In the genomic region with DNA sequence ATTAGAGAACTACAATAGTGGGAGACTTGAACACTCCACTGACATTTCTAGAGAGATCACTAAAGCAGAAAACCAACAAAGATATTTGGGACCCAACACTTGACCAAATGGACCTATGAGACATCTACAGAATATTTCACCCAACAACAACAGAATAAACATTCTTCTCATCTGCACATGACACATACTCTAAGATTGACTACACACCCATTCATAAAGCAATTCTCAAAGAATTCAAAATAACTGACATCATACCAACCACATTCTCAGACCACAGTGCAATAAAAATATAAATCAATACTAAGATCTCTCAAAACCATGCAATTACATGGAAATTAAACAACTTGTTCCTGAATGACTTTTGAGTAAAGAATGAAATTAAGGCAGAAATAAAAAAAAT, we compare ENCODE assay signal across 13 cellular contexts.
DNase-seq lines count a peak whose midpoint lies in the region; ATAC-seq and TF ChIP-seq lines count a peak whose summit lies in the region.
"Had no signal": no experiment of that assay in that cellular context is flagged by ENCODE, and none has a peak within 500 bp of the region (broad histone marks: within the 10 kb centered on the region; RNA-seq: fewer than 3 reads in every experiment).

No MANE protein-coding gene starts in this region.

- peaks cover 15% of the 10 kb centered on the region for H3K4me1 Mint-ChIP-seq in activated T-cell treated with anti-CD3 and anti-CD28 coated beads, Interleukin-2, amount 50 U/mL, for 72 hours (ENCODE audit: low read depth)
- peaks cover 9% of the 10 kb centered on the region for H3K4me1 Mint-ChIP-seq in activated CD4-positive, alpha-beta memory T cell treated with anti-CD3 and anti-CD28 coated beads, Interleukin-2, amount 10 ng/mL, durations not matched to agents 7 days and 5 days
- no peaks in the 10 kb centered on the region for H3K4me1 Mint-ChIP-seq in CD8-positive, alpha-beta T cell (ENCODE audit: low read depth)
- no peaks in the 10 kb centered on the region for H3K4me1 Mint-ChIP-seq in nephron progenitor cell

- no peaks in the 10 kb centered on the region for H3K36me3 ChIP-seq in CD8-positive, alpha-beta T cell (ENCODE audit: insufficient read depth, low read length)

- no peaks in the 10 kb centered on the region for H3K27me3 ChIP-seq in CD8-positive, alpha-beta T cell (ENCODE audit: insufficient read depth, low read length)

- H3K27ac Mint-ChIP-seq in activated T-cell treated with anti-CD3 and anti-CD28 coated beads, Interleukin-2, amount 50 U/mL, for 72 hours, result peak overlapping the region; percentile 24
- H3K27ac Mint-ChIP-seq in activated CD4-positive, alpha-beta memory T cell treated with anti-CD3 and anti-CD28 coated beads, Interleukin-2, amount 10 ng/mL, durations not matched to agents 7 days and 5 days, result no peak overlapping the region
- no peak overlapping the region for H3K27ac Mint-ChIP-seq in CD8-positive, alpha-beta T cell
- H3K27ac Mint-ChIP-seq in nephron progenitor cell, result no peak overlapping the region
- H3K27ac Mint-ChIP-seq: nephron had no signal

- peak; percentile 76 to 84 for ATAC-seq in activated T-cell treated with anti-CD3 and anti-CD28 coated beads, Interleukin-2, amount 50 U/mL, for 72 hours (replicated peaks in 1 of 2)
- ATAC-seq in HG03432 (IDR thresholded peaks at IDR 0.05; ENCODE audit: unreplicated experiment), result no peak
- no peak for ATAC-seq in CD8-positive, alpha-beta T cell

- no peak for DNase-seq in activated T-cell treated with anti-CD3 and anti-CD28 coated beads, Interleukin-2, amount 50 U/mL, for 72 hours
- DNase-seq in activated T-cell treated with anti-CD3 and anti-CD28 coated beads for 4 hours, result no peak
- DNase-seq in amniotic epithelial cell (ENCODE audit: low read depth), result peak; percentile 93
- peak; percentile 86 for DNase-seq in foreskin melanocyte
- no peak for DNase-seq in activated CD4-positive, alpha-beta memory T cell treated with anti-CD3 and anti-CD28 coated beads, Interleukin-2, amount 10 ng/mL, durations not matched to agents 7 days and 5 days
- no peak for DNase-seq in CD8-positive, alpha-beta T cell
- no peak for DNase-seq in nephron progenitor cell
- DNase-seq: caudate nucleus, hypothalamus, NCI-H774, T-helper 1 cell had no signal

- H3K9me3 Mint-ChIP-seq in activated T-cell treated with anti-CD3 and anti-CD28 coated beads, Interleukin-2, amount 50 U/mL, for 72 hours, result peaks cover 1 to 2% of the 10 kb centered on the region in 2 donors
- H3K9me3 Mint-ChIP-seq in activated CD4-positive, alpha-beta memory T cell treated with anti-CD3 and anti-CD28 coated beads, Interleukin-2, amount 10 ng/mL, durations not matched to agents 7 days and 5 days, result peaks cover 7% of the 10 kb centered on the region
- peaks cover 4% of the 10 kb centered on the region for H3K9me3 Mint-ChIP-seq in CD8-positive, alpha-beta T cell
- H3K9me3 Mint-ChIP-seq in nephron progenitor cell, result peaks cover 25% of the 10 kb centered on the region

- TF ChIP-seq CTCF in CD8-positive, alpha-beta T cell (IDR thresholded peaks at IDR 0.05), result no peak
- TF ChIP-seq CTCF in nephron progenitor cell (IDR thresholded peaks at IDR 0.05), result no peak

- intact Hi-C loops in CD8-positive, alpha-beta T cell (cut with DNase I, micrococcal nuclease), result no loop called here

- H3K27me3 Mint-ChIP-seq in activated T-cell treated with anti-CD3 and anti-CD28 coated beads, Interleukin-2, amount 50 U/mL, for 72 hours (ENCODE audit: low read depth), result no peaks in the 10 kb centered on the region
- H3K27me3 Mint-ChIP-seq in activated CD4-positive, alpha-beta memory T cell treated with anti-CD3 and anti-CD28 coated beads, Interleukin-2, amount 10 ng/mL, durations not matched to agents 7 days and 5 days, result no peaks in the 10 kb centered on the region
- no peaks in the 10 kb centered on the region for H3K27me3 Mint-ChIP-seq in CD8-positive, alpha-beta T cell (ENCODE audit: low read depth)
- no peaks in the 10 kb centered on the region for H3K27me3 Mint-ChIP-seq in nephron progenitor cell (ENCODE audit: low read depth, poor library complexity)

- peaks cover 1 to 9% of the 10 kb centered on the region in 2 donors for H3K36me3 Mint-ChIP-seq in activated T-cell treated with anti-CD3 and anti-CD28 coated beads, Interleukin-2, amount 50 U/mL, for 72 hours (ENCODE audit: insufficient read depth in 2 of 2)
- H3K36me3 Mint-ChIP-seq in activated CD4-positive, alpha-beta memory T cell treated with anti-CD3 and anti-CD28 coated beads, Interleukin-2, amount 10 ng/mL, durations not matched to agents 7 days and 5 days (ENCODE audit: low read depth), result peaks cover 8% of the 10 kb centered on the region
- peaks cover 2% of the 10 kb centered on the region for H3K36me3 Mint-ChIP-seq in CD8-positive, alpha-beta T cell
- peaks cover 46% of the 10 kb centered on the region for H3K36me3 Mint-ChIP-seq in nephron progenitor cell (ENCODE audit: low read depth)

- no peaks in the 10 kb centered on the region for H3K9me3 ChIP-seq in CD8-positive, alpha-beta T cell (ENCODE audit: low read length)

- H3K27ac ChIP-seq in CD8-positive, alpha-beta T cell (ENCODE audit: low read depth, low read length), result no peak overlapping the region

- no peaks in the 10 kb centered on the region for H3K4me1 ChIP-seq in CD8-positive, alpha-beta T cell (ENCODE audit: insufficient read depth, low read length)

- CTCF ChIA-PET in activated CD4-positive, alpha-beta memory T cell treated with anti-CD3 and anti-CD28 coated beads, Interleukin-2, amount 10 ng/mL, durations not matched to agents 7 days and 5 days (lab: Charles Lee), result no interaction called here
- CTCF ChIA-PET in CD8-positive, alpha-beta T cell (lab: Charles Lee), result no interaction called here

- POLR2A ChIA-PET in activated CD4-positive, alpha-beta memory T cell treated with anti-CD3 and anti-CD28 coated beads, Interleukin-2, amount 10 ng/mL, durations not matched to agents 7 days and 5 days (lab: Charles Lee), result no interaction called here
- POLR2A ChIA-PET in CD8-positive, alpha-beta T cell (lab: Charles Lee), result no interaction called here

- no peak overlapping the region for H3K4me3 ChIP-seq in CD8-positive, alpha-beta T cell (ENCODE audit: low read depth, low read length)

- peak overlapping the region in 1 of 2 donors; percentile 61 for H3K4me3 Mint-ChIP-seq in activated T-cell treated with anti-CD3 and anti-CD28 coated beads, Interleukin-2, amount 50 U/mL, for 72 hours
- H3K4me3 Mint-ChIP-seq in activated CD4-positive, alpha-beta memory T cell treated with anti-CD3 and anti-CD28 coated beads, Interleukin-2, amount 10 ng/mL, durations not matched to agents 7 days and 5 days, result no peak overlapping the region
- no peak overlapping the region for H3K4me3 Mint-ChIP-seq in CD8-positive, alpha-beta T cell
- H3K4me3 Mint-ChIP-seq in nephron progenitor cell, result no peak overlapping the region
- H3K4me3 Mint-ChIP-seq: nephron had no signal

Comparison
In these comparisons a context has a peak if more than half of its experiments do, and no peak if none do; other contexts are left out.
1. ATAC-seq: peak in activated T-cell treated with anti-CD3 and anti-CD28 coated beads, Interleukin-2, amount 50 U/mL, for 72 hours (2 of 2); none in HG03432 (single experiment) and CD8-positive, alpha-beta T cell (single experiment).
2. DNase-seq: peak in amniotic epithelial cell (single experiment) and foreskin melanocyte (single experiment); none in activated T-cell treated with anti-CD3 and anti-CD28 coated beads, Interleukin-2, amount 50 U/mL, for 72 hours (0 of 2), activated T-cell treated with anti-CD3 and anti-CD28 coated beads for 4 hours (single experiment), activated CD4-positive, alpha-beta memory T cell treated with anti-CD3 and anti-CD28 coated beads, Interleukin-2, amount 10 ng/mL, durations not matched to agents 7 days and 5 days (single experiment), CD8-positive, alpha-beta T cell (0 of 7) and nephron progenitor cell (single experiment).